ENCODE assay signal across 14 cellular contexts in genomic region chr16:69925311-69925710, GRCh38. TPM values are rescaled to one million over a fixed set of nuclear protein-coding genes. Genes with fewer than 3 reads are reported as not detected.
DNase-seq lines count a peak whose midpoint lies in the region; ATAC-seq, FAIRE-seq and TF ChIP-seq lines count a peak whose summit lies in the region.
"Had no signal": no experiment of that assay in that cellular context is flagged by ENCODE, and none has a peak within 500 bp of the region (broad histone marks: within the 10 kb centered on the region; RNA-seq: fewer than 3 reads in every experiment).

No MANE protein-coding gene starts in this region.

- no peak for ATAC-seq in activated naive CD8-positive, alpha-beta T cell treated with anti-CD3 and anti-CD28 coated beads, Interleukin-2, amount 10 ng/mL, durations not matched to agents 7 days and 5 days (ENCODE audit: low read depth)
- no peak for ATAC-seq in HG03571 (IDR thresholded peaks at IDR 0.05; ENCODE audit: unreplicated experiment)
- ATAC-seq: activated T-cell treated with anti-CD3 and anti-CD28 coated beads, Interleukin-2, amount 50 U/mL, for 72 hours had no signal

- 29 to 35% (median 31%) methylated on average over 8 of the region's 8 CpGs for WGBS in ovary, 3 donors

- H3K27me3 Mint-ChIP-seq in activated naive CD8-positive, alpha-beta T cell treated with anti-CD3 and anti-CD28 coated beads, Interleukin-2, amount 10 ng/mL, durations not matched to agents 7 days and 5 days, result no peaks in the 10 kb centered on the region
- no peaks in the 10 kb centered on the region for H3K27me3 Mint-ChIP-seq in activated naive CD8-positive, alpha-beta T cell treated with anti-CD3 and anti-CD28 coated beads for 36 hours
- H3K27me3 Mint-ChIP-seq in activated CD4-positive, alpha-beta memory T cell treated with anti-CD3 and anti-CD28 coated beads for 36 hours, result no peaks in the 10 kb centered on the region
- H3K27me3 Mint-ChIP-seq: activated B cell treated with CpG ODN at 0.5 μM for 24 hours had no signal

- CTCF ChIA-PET in activated CD4-positive, alpha-beta memory T cell treated with anti-CD3 and anti-CD28 coated beads for 36 hours (lab: Charles Lee), result no interaction called here

- peak; percentile 37 for FAIRE-seq in urothelium cell line (lab: Jason Lieb, UNC)
- FAIRE-seq: colon had no signal

- POLR2A ChIA-PET in activated naive CD8-positive, alpha-beta T cell treated with anti-CD3 and anti-CD28 coated beads, Interleukin-2, amount 10 ng/mL, durations not matched to agents 7 days and 5 days (lab: Charles Lee), result no interaction called here
- POLR2A ChIA-PET in activated CD4-positive, alpha-beta memory T cell treated with anti-CD3 and anti-CD28 coated beads for 36 hours (lab: Charles Lee), result no interaction called here

- TF ChIP-seq EP300 in ovary (IDR thresholded peaks at IDR 0.05), result no peak

- peaks cover 1% of the 10 kb centered on the region for H3K4me1 Mint-ChIP-seq in activated naive CD8-positive, alpha-beta T cell treated with anti-CD3 and anti-CD28 coated beads, Interleukin-2, amount 10 ng/mL, durations not matched to agents 7 days and 5 days
- H3K4me1 Mint-ChIP-seq in activated naive CD8-positive, alpha-beta T cell treated with anti-CD3 and anti-CD28 coated beads for 36 hours, result no peaks in the 10 kb centered on the region
- no peaks in the 10 kb centered on the region for H3K4me1 Mint-ChIP-seq in activated CD4-positive, alpha-beta memory T cell treated with anti-CD3 and anti-CD28 coated beads for 36 hours (ENCODE audit: low read depth)
- H3K4me1 Mint-ChIP-seq: activated B cell treated with CpG ODN at 0.5 μM for 24 hours had no signal

- peaks cover 13% of the 10 kb centered on the region for H3K4me1 ChIP-seq in ovary (ENCODE audit: insufficient read depth)

- H3K36me3 Mint-ChIP-seq in activated naive CD8-positive, alpha-beta T cell treated with anti-CD3 and anti-CD28 coated beads, Interleukin-2, amount 10 ng/mL, durations not matched to agents 7 days and 5 days, result peaks cover 2% of the 10 kb centered on the region
- peaks cover 5% of the 10 kb centered on the region for H3K36me3 Mint-ChIP-seq in activated naive CD8-positive, alpha-beta T cell treated with anti-CD3 and anti-CD28 coated beads for 36 hours
- peaks cover 4% of the 10 kb centered on the region for H3K36me3 Mint-ChIP-seq in activated CD4-positive, alpha-beta memory T cell treated with anti-CD3 and anti-CD28 coated beads for 36 hours

- H3K27me3 ChIP-seq in ovary, result no peaks in the 10 kb centered on the region

- H3K9me3 Mint-ChIP-seq in activated naive CD8-positive, alpha-beta T cell treated with anti-CD3 and anti-CD28 coated beads, Interleukin-2, amount 10 ng/mL, durations not matched to agents 7 days and 5 days, result no peaks in the 10 kb centered on the region
- no peaks in the 10 kb centered on the region for H3K9me3 Mint-ChIP-seq in activated naive CD8-positive, alpha-beta T cell treated with anti-CD3 and anti-CD28 coated beads for 36 hours
- no peaks in the 10 kb centered on the region for H3K9me3 Mint-ChIP-seq in activated CD4-positive, alpha-beta memory T cell treated with anti-CD3 and anti-CD28 coated beads for 36 hours
- H3K9me3 Mint-ChIP-seq: activated B cell treated with CpG ODN at 0.5 μM for 24 hours; activated T-cell treated with anti-CD3 and anti-CD28 coated beads, Interleukin-2, amount 50 U/mL, for 72 hours had no signal

- H3K4me3 ChIP-seq in fibroblast of the aortic adventitia (ENCODE audit: low read depth, low read length), result peak overlapping the region; percentile 53
- H3K4me3 ChIP-seq in ovary, result peak overlapping the region; percentile 29

- no peaks in the 10 kb centered on the region for H3K9me3 ChIP-seq in ovary

- H3K36me3 ChIP-seq in ovary, result no peaks in the 10 kb centered on the region

- intact Hi-C loops in ovary (cut with DNase I), result loop anchor here in 3 of 4 donors (5.0 to 10.0 kb wide), 3 partner anchors 61 to 531 kb away; no protein-coding TSS in a partner anchor
- intact Hi-C loops in activated CD4-positive, alpha-beta memory T cell treated with anti-CD3 and anti-CD28 coated beads for 36 hours (cut with micrococcal nuclease), result no loop called here

- H3K4me3 Mint-ChIP-seq in activated naive CD8-positive, alpha-beta T cell treated with anti-CD3 and anti-CD28 coated beads, Interleukin-2, amount 10 ng/mL, durations not matched to agents 7 days and 5 days, result no peak overlapping the region
- H3K4me3 Mint-ChIP-seq in activated naive CD8-positive, alpha-beta T cell treated with anti-CD3 and anti-CD28 coated beads for 36 hours, result no peak overlapping the region
- no peak overlapping the region for H3K4me3 Mint-ChIP-seq in activated CD4-positive, alpha-beta memory T cell treated with anti-CD3 and anti-CD28 coated beads for 36 hours
- H3K4me3 Mint-ChIP-seq: activated B cell treated with CpG ODN at 0.5 μM for 24 hours; activated T-cell treated with anti-CD3 and anti-CD28 coated beads, Interleukin-2, amount 50 U/mL, for 72 hours had no signal

- TF ChIP-seq CTCF in fibroblast of the aortic adventitia (IDR thresholded peaks at IDR 0.05; ENCODE audit: insufficient read depth, low read length), result no peak
- no peak for TF ChIP-seq CTCF in ovary (IDR thresholded peaks at IDR 0.05)

- DNase-seq in activated naive CD8-positive, alpha-beta T cell treated with anti-CD3 and anti-CD28 coated beads, Interleukin-2, amount 10 ng/mL, durations not matched to agents 7 days and 5 days, result no peak
- DNase-seq in activated naive CD8-positive, alpha-beta T cell treated with anti-CD3 and anti-CD28 coated beads for 36 hours, result no peak
- no peak for DNase-seq in fibroblast of the aortic adventitia (ENCODE audit: low read depth)
- peak in 1 of 5 donors; percentile 59 for DNase-seq in ovary
- peak; percentile 41 for DNase-seq in urothelium cell line (ENCODE audit: low spot score)
- DNase-seq in cortex of kidney (lab: John Stamatoyannopoulos, UW), result no peak
- no peak for DNase-seq in activated CD4-positive, alpha-beta memory T cell treated with anti-CD3 and anti-CD28 coated beads for 36 hours
- DNase-seq: activated B cell treated with CpG ODN at 0.5 μM for 24 hours; activated T-cell treated with anti-CD3 and anti-CD28 coated beads, Interleukin-2, amount 50 U/mL, for 72 hours; NCI-H1436; NCI-H526 treated with DMSO at 0.1 percent for 48 hours; SHP77 treated with DMSO at 0.1 percent for 48 hours had no signal

- peak overlapping the region; percentile 17 for H3K27ac Mint-ChIP-seq in activated naive CD8-positive, alpha-beta T cell treated with anti-CD3 and anti-CD28 coated beads, Interleukin-2, amount 10 ng/mL, durations not matched to agents 7 days and 5 days
- H3K27ac Mint-ChIP-seq in activated naive CD8-positive, alpha-beta T cell treated with anti-CD3 and anti-CD28 coated beads for 36 hours, result no peak overlapping the region
- H3K27ac Mint-ChIP-seq in activated CD4-positive, alpha-beta memory T cell treated with anti-CD3 and anti-CD28 coated beads for 36 hours, result no peak overlapping the region
- H3K27ac Mint-ChIP-seq: activated B cell treated with CpG ODN at 0.5 μM for 24 hours; activated T-cell treated with anti-CD3 and anti-CD28 coated beads, Interleukin-2, amount 50 U/mL, for 72 hours had no signal

- peak overlapping the region; percentile 87 to 90 for H3K27ac ChIP-seq in ovary

- TF ChIP-seq POLR2A in ovary (IDR thresholded peaks at IDR 0.05), result no peak

RNA-seq across cellular contexts. Expression of gene CLEC18A, which starts 25.8 kb away (rescaled TPM):
- under 1 TPM; 0.68 to 0.91 TPM for total RNA-seq in activated naive CD8-positive, alpha-beta T cell treated with anti-CD3 and anti-CD28 coated beads, Interleukin-2, amount 10 ng/mL, durations not matched to agents 7 days and 5 days
- under 1 TPM in 1 of 2 experiments, not detected in 1; 0.14 TPM for total RNA-seq in activated naive CD8-positive, alpha-beta T cell treated with anti-CD3 and anti-CD28 coated beads for 36 hours
- total RNA-seq in fibroblast of the aortic adventitia (ENCODE audit: low replicate concordance) (0.27 TPM in 1 of 2 replicates, not detected in the other), ovary (1 to 10 TPM in 2 of 7 donors, under 1 TPM in 4, not detected in 1; 0.12 to 1.5 (median 0.39) TPM)
- under 1 TPM; 0.47 to 0.64 TPM for polyA plus RNA-seq in ovary
- total RNA-seq in activated CD4-positive, alpha-beta memory T cell treated with anti-CD3 and anti-CD28 coated beads for 36 hours, result under 1 TPM; 0.44 to 0.81 TPM
